Comparison of ENCODE assay signal across 11 cellular contexts in the genomic region with DNA sequence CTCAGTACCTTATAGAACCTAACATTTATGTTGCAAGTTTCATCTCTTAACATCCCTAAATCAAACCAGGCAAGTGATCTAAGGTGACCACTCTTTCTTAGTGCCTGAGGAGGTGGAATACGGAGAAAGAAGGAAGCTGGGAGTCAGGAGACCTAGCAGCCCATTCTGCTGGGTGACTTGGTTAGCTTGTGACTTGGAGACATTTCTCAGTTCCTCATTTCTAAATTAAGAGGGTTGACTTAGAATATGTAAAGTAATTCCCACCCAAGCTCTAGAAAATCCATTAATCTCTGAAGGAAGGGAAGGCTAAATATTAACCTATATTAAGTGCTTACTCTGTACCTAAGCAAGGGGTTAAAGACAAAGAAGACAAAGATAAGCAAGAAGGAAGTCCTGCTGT.
DNase-seq lines count a peak whose midpoint lies in the region; ATAC-seq and TF ChIP-seq lines count a peak whose summit lies in the region.
"Had no signal": no experiment of that assay in that cellular context is flagged by ENCODE, and none has a peak within 500 bp of the region (broad histone marks: within the 10 kb centered on the region; RNA-seq: fewer than 3 reads in every experiment).

No MANE protein-coding gene starts in this region.

- H3K4me3 ChIP-seq in lower lobe of right lung: no peak overlapping the region
- H3K4me3 ChIP-seq: cardiac muscle cell, psoas muscle had no signal

- ATAC-seq in GM18520 (IDR thresholded peaks at IDR 0.05; ENCODE audit: unreplicated experiment): peak; percentile 42
- ATAC-seq in GM21737 (IDR thresholded peaks at IDR 0.05; ENCODE audit: unreplicated experiment): peak; percentile 78
- ATAC-seq in HG03565 (IDR thresholded peaks at IDR 0.05; ENCODE audit: unreplicated experiment): peak; percentile 67
- peak; percentile 59 to 68 for ATAC-seq in lower lobe of right lung
- ATAC-seq in foreskin keratinocyte: no peak
- ATAC-seq: psoas muscle had no signal

- intact Hi-C loops in lower lobe of right lung (cut with DNase I): no loop called here

- no peaks in the 10 kb centered on the region for H3K36me3 ChIP-seq in lower lobe of right lung
- H3K36me3 ChIP-seq: cardiac muscle cell had no signal

- H3K4me1 ChIP-seq in lower lobe of right lung: peaks cover 15% of the 10 kb centered on the region
- H3K4me1 ChIP-seq in foreskin keratinocyte: peaks cover 12% of the 10 kb centered on the region
- H3K4me1 ChIP-seq: psoas muscle had no signal

- no peak overlapping the region for H3K27ac Mint-ChIP-seq in mesothelial cell of epicardium

- peaks cover 26% of the 10 kb centered on the region for H3K4me1 Mint-ChIP-seq in mesothelial cell of epicardium

- H3K27me3 Mint-ChIP-seq in mesothelial cell of epicardium (ENCODE audit: low read depth): no peaks in the 10 kb centered on the region

- H3K27ac ChIP-seq in lower lobe of right lung (peak overlapping the region; percentile 31), foreskin keratinocyte (no peak overlapping the region)
- H3K27ac ChIP-seq: cardiac muscle cell, psoas muscle had no signal

- no peak overlapping the region for H3K4me3 Mint-ChIP-seq in mesothelial cell of epicardium

- DNase-seq in lower lobe of right lung (no peak), NCI-H1092 (lab: John Stamatoyannopoulos, UW) (no peak), foreskin keratinocyte (no peak), mesothelial cell of epicardium (ENCODE audit: low spot score in 2 of 2, unreplicated experiment in 2 of 2) (no peak), SW 1271 (lab: John Stamatoyannopoulos, UW) (no peak)
- DNase-seq: activated CD8-positive, alpha-beta memory T cell treated with anti-CD3 and anti-CD28 coated beads for 24 hours; psoas muscle had no signal

- no peaks in the 10 kb centered on the region for H3K36me3 Mint-ChIP-seq in mesothelial cell of epicardium

- H3K9me3 ChIP-seq in lower lobe of right lung: no peaks in the 10 kb centered on the region
- H3K9me3 ChIP-seq: psoas muscle had no signal

- TF ChIP-seq CTCF in lower lobe of right lung (IDR thresholded peaks at IDR 0.05) (no peak), foreskin keratinocyte (conservative IDR thresholded peaks at IDR 0.05) (no peak), mesothelial cell of epicardium (IDR thresholded peaks at IDR 0.05; ENCODE audit: unreplicated experiment) (no peak)

- no peaks in the 10 kb centered on the region for H3K9me3 Mint-ChIP-seq in mesothelial cell of epicardium

- H3K27me3 ChIP-seq in lower lobe of right lung (ENCODE audit: low read depth): no peaks in the 10 kb centered on the region
- no peaks in the 10 kb centered on the region for H3K27me3 ChIP-seq in foreskin keratinocyte
- H3K27me3 ChIP-seq: cardiac muscle cell had no signal
